16 cellular contexts compared by ENCODE assay signal in genomic region chr10:8254350-8254749, GRCh38.
"Had no signal": no experiment of that assay in that cellular context is flagged by ENCODE, and none has a peak within 500 bp of the region (broad histone marks: within the 10 kb centered on the region; RNA-seq: fewer than 3 reads in every experiment).

No MANE protein-coding gene starts in this region.

- DNase-seq: activated CD4-positive, alpha-beta T cell treated with anti-CD3 and anti-CD28 coated beads, Interleukin-2, amount 50 U/mL, for 1 hour; activated effector memory CD4-positive, alpha-beta T cell treated with Interleukin-2 at 50 U/mL for 16 hours; adrenal gland; erythroblast; heart right ventricle; left cardiac atrium; lower lobe of right lung; nucleus accumbens; posterior cingulate gyrus; retina; Right ventricle myocardium superior; T1000; transverse colon had no signal

- H3K9me3 ChIP-seq: adrenal gland, lower lobe of right lung, transverse colon, vagina had no signal

- H3K27ac Mint-ChIP-seq: nephron had no signal

- ATAC-seq: gastroesophageal sphincter, heart right ventricle, left cardiac atrium, lower lobe of right lung had no signal

- H3K4me1 Mint-ChIP-seq: nephron had no signal

- H3K4me3 Mint-ChIP-seq: nephron had no signal
